Comparison of ENCODE assay signal across 22 cellular contexts in the genomic region with DNA sequence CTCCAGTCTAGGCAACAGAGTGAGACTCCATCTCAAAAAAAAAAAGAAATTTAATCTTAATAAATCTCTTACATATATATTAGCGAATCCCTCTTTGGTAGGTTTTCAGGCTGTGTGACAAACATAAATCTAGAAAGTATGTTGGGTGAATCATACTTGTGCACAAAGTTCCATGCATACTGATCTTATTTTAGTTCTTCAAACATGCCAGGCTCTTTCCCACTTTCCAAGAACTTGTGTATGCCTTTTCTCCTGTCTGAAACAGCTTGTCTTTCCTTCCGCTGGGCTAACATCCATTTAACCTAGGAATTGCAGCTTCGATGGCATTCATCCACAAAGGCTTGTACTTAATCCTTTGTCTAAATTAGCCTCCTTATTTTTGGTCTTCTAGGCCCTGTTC.
"Had no signal": no experiment of that assay in that cellular context is flagged by ENCODE, and none has a peak within 500 bp of the region (broad histone marks: within the 10 kb centered on the region; RNA-seq: fewer than 3 reads in every experiment).

No MANE protein-coding gene starts in this region.

- H3K27me3 ChIP-seq: cardiac muscle cell, left lung, sigmoid colon, suprapubic skin, tibial artery had no signal

- H3K27ac ChIP-seq: cardiac muscle cell, left lung, lower lobe of right lung, suprapubic skin had no signal

- H3K4me3 ChIP-seq: cardiac muscle cell, coronary artery, left lung, lower lobe of right lung, mucosa of descending colon, sigmoid colon, suprapubic skin, tibial artery had no signal

- H3K4me1 ChIP-seq: left lung, lower lobe of right lung, suprapubic skin had no signal

- ATAC-seq: activated CD4-positive, alpha-beta T cell treated with anti-CD3 and anti-CD28 coated beads for 36 hours; activated CD8-positive, alpha-beta memory T cell treated with anti-CD3 and anti-CD28 coated beads, Interleukin-2, amount 10 ng/mL, durations not matched to agents 7 days and 5 days; activated CD8-positive, alpha-beta T cell treated with anti-CD3 and anti-CD28 coated beads, Interleukin-2, amount 10 ng/mL, durations not matched to agents 7 days and 5 days; activated naive CD4-positive, alpha-beta T cell treated with anti-CD3 and anti-CD28 coated beads, Interleukin-2, amount 50 U/mL, for 72 hours; left lung; lower lobe of right lung; mucosa of descending colon had no signal

- DNase-seq: activated B cell treated with CpG ODN at 0.5 μM for 24 hours; activated CD4-positive, alpha-beta T cell treated with anti-CD3 and anti-CD28 coated beads for 36 hours; activated CD8-positive, alpha-beta memory T cell treated with anti-CD3 and anti-CD28 coated beads, Interleukin-2, amount 10 ng/mL, durations not matched to agents 7 days and 5 days; activated CD8-positive, alpha-beta T cell treated with anti-CD3 and anti-CD28 coated beads, Interleukin-2, amount 10 ng/mL, durations not matched to agents 7 days and 5 days; activated T-cell treated with anti-CD3 and anti-CD28 coated beads, Interleukin-2, amount 50 U/mL, for 48 hours; aorta; cerebellar nuclear complex; foreskin melanocyte; glutamatergic neuron; left lung; lower lobe of right lung; mucosa of descending colon; sigmoid colon; stimulated activated CD4-positive, alpha-beta T cell treated with anti-CD3 and anti-CD28 coated beads, Interleukin-15, amount 100 ng/mL, for 24 hours; stimulated activated CD4-positive, alpha-beta T cell treated with anti-CD3 and anti-CD28 coated beads, Interleukin-2, amount 100 ng/mL, for 24 hours; stimulated activated naive CD4-positive, alpha-beta T cell; T-helper 1 cell; tibial artery had no signal
